ENCODE assay signal across 8 cellular contexts in genomic region chr2:96637385-96638143, GRCh38. TPM values are rescaled to one million over a fixed set of nuclear protein-coding genes. Genes with fewer than 3 reads are reported as not detected.
DNase-seq lines count a peak whose midpoint lies in the region; ATAC-seq and TF ChIP-seq lines count a peak whose summit lies in the region.

No MANE protein-coding gene starts in this region.

- H3K4me3 ChIP-seq in CD4-positive, CD25-positive, alpha-beta regulatory T cell (ENCODE audit: low read depth, low read length), result peak overlapping the region; percentile 91
- H3K4me3 ChIP-seq in Peyer's patch, result peak overlapping the region; percentile 62 to 92 (median 72)

- H3K9me3 ChIP-seq in CD4-positive, CD25-positive, alpha-beta regulatory T cell (ENCODE audit: control insufficient read depth in 2 of 2, low read length in 2 of 2), result no peaks in the 10 kb centered on the region
- no peaks in the 10 kb centered on the region for H3K9me3 ChIP-seq in Peyer's patch

- ATAC-seq in CD4-positive, CD25-positive, alpha-beta regulatory T cell (ENCODE audit: low read depth in 2 of 2), result peak; percentile 74 to 76
- peak; percentile 77 for ATAC-seq in GM19397 (IDR thresholded peaks at IDR 0.05; ENCODE audit: unreplicated experiment)
- peak; percentile 82 for ATAC-seq in HG03521 (IDR thresholded peaks at IDR 0.05; ENCODE audit: unreplicated experiment)
- ATAC-seq in natural killer cell treated with Interleukin-12 subunit alpha and Interleukin-12 subunit beta and Interleukin-15 and Interleukin-18, amount 100 ng/mL, for 72 hours, result peak; percentile 90 to 92

- H3K9me3 Mint-ChIP-seq in CD4-positive, CD25-positive, alpha-beta regulatory T cell, result no peaks in the 10 kb centered on the region
- H3K9me3 Mint-ChIP-seq in natural killer cell treated with Interleukin-12 subunit alpha and Interleukin-12 subunit beta and Interleukin-15 and Interleukin-18, amount 100 ng/mL, for 72 hours, result no peaks in the 10 kb centered on the region

- peak overlapping the region; percentile 82 for H3K27ac ChIP-seq in CD4-positive, CD25-positive, alpha-beta regulatory T cell (ENCODE audit: insufficient read depth, low read length, poor library complexity, severe bottlenecking)
- peak overlapping the region; percentile 95 to 99 (median 96) for H3K27ac ChIP-seq in Peyer's patch

- peak overlapping the region; percentile 87 to 97 (median 93) for H3K27ac Mint-ChIP-seq in CD4-positive, CD25-positive, alpha-beta regulatory T cell
- H3K27ac Mint-ChIP-seq in natural killer cell treated with Interleukin-12 subunit alpha and Interleukin-12 subunit beta and Interleukin-15 and Interleukin-18, amount 100 ng/mL, for 72 hours, result peak overlapping the region; percentile 94 to 96

- H3K4me3 Mint-ChIP-seq in CD4-positive, CD25-positive, alpha-beta regulatory T cell, result peak overlapping the region; percentile 94 to 96 (median 94)
- peak overlapping the region; percentile 99 for H3K4me3 Mint-ChIP-seq in natural killer cell treated with Interleukin-12 subunit alpha and Interleukin-12 subunit beta and Interleukin-15 and Interleukin-18, amount 100 ng/mL, for 72 hours

- peak; percentile 80 to 84 (median 82) for DNase-seq in CD4-positive, CD25-positive, alpha-beta regulatory T cell
- peak; percentile 69 to 91 (median 90) for DNase-seq in Peyer's patch
- DNase-seq in activated T-helper 1 cell treated with anti-CD3 and anti-CD28 coated beads, Interleukin-2, amount 50 U/mL, for 16 hours (ENCODE audit: low read depth in 1 of 2, low spot score in 1 of 2), result peak; percentile 52 to 71
- peak; percentile 87 for DNase-seq in fibroblast of peridontal ligament (ENCODE audit: extremely low read depth)
- DNase-seq in natural killer cell treated with Interleukin-12 subunit alpha and Interleukin-12 subunit beta and Interleukin-15 and Interleukin-18, amount 100 ng/mL, for 72 hours (ENCODE audit: low spot score), result peak; percentile 84
- peak; percentile 86 for DNase-seq in stimulated activated naive CD4-positive, alpha-beta T cell treated with Interleukin-2 at 50 U/mL for 16 hours (lab: John Stamatoyannopoulos, UW)

- TF ChIP-seq POLR2A in Peyer's patch (IDR thresholded peaks at IDR 0.05), result no peak

- H3K36me3 Mint-ChIP-seq in CD4-positive, CD25-positive, alpha-beta regulatory T cell, result peaks cover 12% of the 10 kb centered on the region
- peaks cover 14% of the 10 kb centered on the region for H3K36me3 Mint-ChIP-seq in natural killer cell treated with Interleukin-12 subunit alpha and Interleukin-12 subunit beta and Interleukin-15 and Interleukin-18, amount 100 ng/mL, for 72 hours

- peaks cover 13 to 51% (median 39%) of the 10 kb centered on the region in 4 donors for H3K4me1 Mint-ChIP-seq in CD4-positive, CD25-positive, alpha-beta regulatory T cell
- peaks cover 31 to 38% of the 10 kb centered on the region in 2 donors for H3K4me1 Mint-ChIP-seq in natural killer cell treated with Interleukin-12 subunit alpha and Interleukin-12 subunit beta and Interleukin-15 and Interleukin-18, amount 100 ng/mL, for 72 hours (ENCODE audit: low read depth in 2 of 2)

- no peak for TF ChIP-seq CTCF in Peyer's patch (IDR thresholded peaks at IDR 0.05)

- peaks cover 23% of the 10 kb centered on the region for H3K27me3 Mint-ChIP-seq in CD4-positive, CD25-positive, alpha-beta regulatory T cell
- H3K27me3 Mint-ChIP-seq in natural killer cell treated with Interleukin-12 subunit alpha and Interleukin-12 subunit beta and Interleukin-15 and Interleukin-18, amount 100 ng/mL, for 72 hours, result no peaks in the 10 kb centered on the region

- H3K27me3 ChIP-seq in CD4-positive, CD25-positive, alpha-beta regulatory T cell (ENCODE audit: control insufficient read depth, insufficient read depth, low read length), result no peaks in the 10 kb centered on the region
- no peaks in the 10 kb centered on the region for H3K27me3 ChIP-seq in Peyer's patch

- peaks cover 39% of the 10 kb centered on the region for H3K4me1 ChIP-seq in CD4-positive, CD25-positive, alpha-beta regulatory T cell (ENCODE audit: control insufficient read depth, insufficient read depth, low read length, poor library complexity, severe bottlenecking)
- H3K4me1 ChIP-seq in Peyer's patch, result peaks cover 0 to 26% (median 7%) of the 10 kb centered on the region in 4 donors

- H3K36me3 ChIP-seq in CD4-positive, CD25-positive, alpha-beta regulatory T cell (ENCODE audit: control insufficient read depth, insufficient read depth, low read length), result peaks cover 18% of the 10 kb centered on the region
- peaks cover 0 to 20% (median 0%) of the 10 kb centered on the region in 3 donors for H3K36me3 ChIP-seq in Peyer's patch

RNA-seq across cellular contexts. Expression of gene KANSL3, which starts 0.5 kb away (rescaled TPM):
- 55.6 TPM for total RNA-seq in CD4-positive, CD25-positive, alpha-beta regulatory T cell
- 10 to 100 TPM; 11.2 to 17.9 (median 13.6) TPM for polyA plus RNA-seq in CD4-positive, CD25-positive, alpha-beta regulatory T cell
- 10 to 100 TPM; 31.5 to 69.2 (median 59.6) TPM for total RNA-seq in Peyer's patch
- 10 to 100 TPM; 62.3 to 95.6 TPM for total RNA-seq in natural killer cell treated with Interleukin-12 subunit alpha and Interleukin-12 subunit beta and Interleukin-15 and Interleukin-18, amount 100 ng/mL, for 72 hours

RNA-seq across cellular contexts. Expression of gene FER1L5, which starts 5.0 kb away (rescaled TPM):
- not detected for total RNA-seq in CD4-positive, CD25-positive, alpha-beta regulatory T cell
- polyA plus RNA-seq in CD4-positive, CD25-positive, alpha-beta regulatory T cell, result under 1 TPM in 2 of 4 donors, not detected in 2; 0.03 TPM
- total RNA-seq in Peyer's patch, result not detected
- total RNA-seq in natural killer cell treated with Interleukin-12 subunit alpha and Interleukin-12 subunit beta and Interleukin-15 and Interleukin-18, amount 100 ng/mL, for 72 hours, result not detected

Comparison
In these comparisons a context has a peak if more than half of its experiments do, and no peak if none do; other contexts are left out.
1. Peak in every context shown above with its lines: DNase-seq, ATAC-seq, H3K4me3 ChIP-seq and H3K27ac ChIP-seq.